In the genomic region with DNA sequence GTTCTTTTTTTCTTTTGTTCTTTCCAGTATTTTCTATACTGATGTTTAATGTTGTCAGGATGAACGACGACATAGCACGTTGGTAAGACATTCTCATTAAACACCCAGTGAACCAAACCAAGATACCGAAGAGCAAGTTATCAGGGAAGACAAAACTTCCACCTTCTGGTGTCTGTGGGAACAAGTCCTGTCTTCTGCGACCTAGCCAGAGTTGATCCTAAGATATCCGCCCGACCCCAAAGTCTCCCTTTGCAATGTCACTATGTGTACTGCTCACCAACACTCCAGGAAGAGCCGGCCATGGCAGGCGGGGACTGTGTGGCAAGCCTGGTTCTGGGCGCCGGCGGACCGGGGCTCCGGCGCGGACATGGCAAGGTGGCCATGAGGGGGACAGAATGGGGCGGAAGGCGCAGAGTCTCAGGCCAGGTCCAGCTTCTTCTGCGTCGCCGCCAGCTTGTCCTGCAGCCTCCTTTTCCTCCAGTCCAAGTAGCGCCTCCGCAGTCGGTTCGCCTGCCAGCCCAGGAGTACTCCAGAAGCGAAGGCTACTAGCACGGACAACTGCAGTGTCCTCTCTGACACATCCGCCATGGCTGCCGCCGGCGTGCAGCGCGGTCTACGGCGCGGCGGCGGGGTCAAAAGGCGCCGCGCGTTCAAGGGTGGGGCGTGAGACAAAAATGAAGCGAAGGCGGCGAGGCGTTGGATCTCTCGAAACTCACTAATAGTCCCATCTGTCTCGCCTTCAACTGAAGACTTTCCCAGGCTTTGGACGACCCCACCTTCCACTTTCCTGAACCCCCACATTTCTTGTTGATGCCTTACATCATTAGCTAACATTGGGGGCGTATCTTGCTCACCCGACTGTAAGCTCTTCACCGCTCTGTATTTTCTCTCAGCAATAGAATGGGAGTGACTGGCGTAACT, we compare ENCODE assay signal across 8 cellular contexts. TPM values are rescaled to one million over a fixed set of nuclear protein-coding genes. Genes with fewer than 3 reads are reported as not detected.
DNase-seq lines count a peak whose midpoint lies in the region; ATAC-seq and TF ChIP-seq lines count a peak whose summit lies in the region.

TSS of gene MTLN (minus strand) at position 610 of the 921 bp plus-strand sequence. CDS start at position 588, 22 bp downstream.

- no peak for TF ChIP-seq CTCF in WERI-Rb-1 (IDR thresholded peaks at IDR 0.05; ENCODE audit: low read depth, low read length)
- no peak for TF ChIP-seq CTCF in breast epithelium (IDR thresholded peaks at IDR 0.05)
- no peak for TF ChIP-seq CTCF in smooth muscle cell (IDR thresholded peaks at IDR 0.05; ENCODE audit: borderline replicate concordance, insufficient read depth, poor library complexity, severe bottlenecking)

- no peaks in the 10 kb centered on the region; the same call in 1 of the 2 replicates for H3K36me3 ChIP-seq in WERI-Rb-1
- H3K36me3 ChIP-seq in breast epithelium: no peaks in the 10 kb centered on the region
- no peaks in the 10 kb centered on the region for H3K36me3 ChIP-seq in smooth muscle cell (ENCODE audit: low read depth)

- H3K79me2 ChIP-seq in smooth muscle cell (ENCODE audit: low read depth): peaks cover 8% of the 10 kb centered on the region

- peak within 1 kb of the TSS; percentile 60 for H3K9ac ChIP-seq in smooth muscle cell (ENCODE audit: low read depth)

- peaks cover 3% of the 10 kb centered on the region for H3K9me3 ChIP-seq in WERI-Rb-1 (ENCODE audit: severe bottlenecking)
- no peaks in the 10 kb centered on the region for H3K9me3 ChIP-seq in breast epithelium
- no peaks in the 10 kb centered on the region for H3K9me3 ChIP-seq in smooth muscle cell (replicated peaks; ENCODE audit: low read depth)

- H3K27ac ChIP-seq in WERI-Rb-1 (peak within 1 kb of the TSS; percentile 45; the same call in 1 of the 2 replicates), breast epithelium (peak within 1 kb of the TSS; percentile 79 to 87), smooth muscle cell (ENCODE audit: low read depth) (peak within 1 kb of the TSS; percentile 52)

- peak within 1 kb of the TSS; percentile 97 for H2AFZ ChIP-seq in smooth muscle cell (ENCODE audit: low read depth)

- 2% methylated on average over 54 of the region's 54 CpGs for WGBS in smooth muscle cell (ENCODE audit: low lambda C conversion rate)

- H3K27me3 ChIP-seq in WERI-Rb-1 (ENCODE audit: insufficient read depth, low read depth, severe bottlenecking) (peaks cover 37% of the 10 kb centered on the region), breast epithelium (peaks cover 0 to 3% of the 10 kb centered on the region in 2 donors), smooth muscle cell (ENCODE audit: low read depth) (peaks cover 11% of the 10 kb centered on the region)

- H4K20me1 ChIP-seq in smooth muscle cell (ENCODE audit: low read depth): no peaks in the 10 kb centered on the region

- peak within 1 kb of the TSS; percentile 82 for H3K4me3 ChIP-seq in WERI-Rb-1 (ENCODE audit: low read depth, low read length)
- peak within 1 kb of the TSS; percentile 57 to 81 (median 70) for H3K4me3 ChIP-seq in breast epithelium
- peak within 1 kb of the TSS; percentile 66 for H3K4me3 ChIP-seq in smooth muscle cell

- peak; percentile 46 for DNase-seq in A172 (ENCODE audit: low spot score)
- peak; percentile 70 for DNase-seq in NCI-H2171 treated with DMSO at 0.1 percent for 48 hours (lab: John Stamatoyannopoulos, UW)
- peak; percentile 40 for DNase-seq in WERI-Rb-1
- DNase-seq in breast epithelium (ENCODE audit: low spot score in 2 of 2): peak; percentile 57 to 62
- peak; percentile 73 for DNase-seq in iPS-NIHi11 (ENCODE audit: low spot score)
- DNase-seq in smooth muscle cell (lab: John Stamatoyannopoulos, UW; ENCODE audit: unreplicated experiment): peak; percentile 35

- ATAC-seq in GM18520 (IDR thresholded peaks at IDR 0.05; ENCODE audit: unreplicated experiment) (peak; percentile 76), HG03060 (IDR thresholded peaks at IDR 0.05; ENCODE audit: low read depth, unreplicated experiment) (peak; percentile 73)

- H3K4me1 ChIP-seq in breast epithelium (no peaks in the 10 kb centered on the region), smooth muscle cell (ENCODE audit: low read depth) (peaks cover 6% of the 10 kb centered on the region)

- H3F3A ChIP-seq in smooth muscle cell (ENCODE audit: low read depth): peaks cover 5% of the 10 kb centered on the region

- TF ChIP-seq POLR2A in breast epithelium (IDR thresholded peaks at IDR 0.05): no peak

- H3K4me2 ChIP-seq in smooth muscle cell: peak within 1 kb of the TSS; percentile 89

- intact Hi-C loops in breast epithelium (cut with DNase I; ENCODE audit: low total_unique reads): no loop called here

RNA-seq across cellular contexts. Expression of gene MTLN, which starts in this region (rescaled TPM):
- total RNA-seq in A172 (2014; rRNA removed; shearing (Covaris generic)): 123 and 155 TPM in 2 replicates
- 10 to 100 TPM; 68.2 to 88.3 (median 69.9) TPM for total RNA-seq in breast epithelium
- total RNA-seq in smooth muscle cell: 65.3 and 98.6 TPM in 2 replicates
- polyA plus RNA-seq in smooth muscle cell: 73.1 and 80.4 TPM in 2 replicates

Comparison
In these comparisons a context has a peak if more than half of its experiments do, and no peak if none do; other contexts are left out.
1. Peak in every context shown above with its lines: DNase-seq, ATAC-seq, H3K4me3 ChIP-seq and H3K27ac ChIP-seq.